ENCODE assay signal across 1 cellular context in the genomic region with DNA sequence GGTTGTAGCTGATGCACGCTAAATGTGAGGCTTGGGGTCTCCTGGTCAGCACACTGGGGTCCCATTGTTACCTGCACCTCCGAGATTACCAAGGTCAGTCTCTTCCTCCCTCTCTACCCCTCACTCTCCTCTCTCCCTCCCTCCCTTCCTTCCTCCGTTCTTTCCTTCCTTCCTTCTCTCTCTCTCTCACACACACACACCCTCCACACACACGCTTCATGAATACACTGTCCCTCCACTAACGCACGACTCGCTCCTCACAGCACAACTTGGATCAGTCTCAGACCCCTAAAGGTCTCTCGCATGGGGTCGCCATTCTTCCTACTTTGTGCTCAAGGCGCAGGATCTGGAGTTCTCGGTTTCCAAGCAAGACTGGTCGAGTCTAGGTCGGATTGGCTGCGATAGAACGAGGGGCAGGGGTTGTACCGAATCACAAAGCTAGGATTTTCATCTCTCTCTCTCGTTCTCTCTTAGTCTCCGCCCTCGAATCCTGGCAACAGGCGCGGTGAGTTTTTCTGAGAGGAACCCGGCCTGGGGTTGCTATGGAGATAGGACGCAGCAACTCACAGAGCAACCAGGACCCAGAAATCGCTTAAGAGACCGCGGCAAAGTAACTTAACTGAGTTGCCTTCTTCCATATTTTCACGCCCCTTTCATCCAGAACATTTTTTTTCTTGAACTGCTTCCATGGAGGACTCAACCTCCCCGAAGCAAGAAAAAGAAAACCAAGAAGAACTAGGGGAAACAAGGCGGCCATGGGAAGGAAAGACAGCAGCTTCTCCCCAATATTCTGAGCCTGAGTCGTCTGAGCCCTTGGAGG.
TF ChIP-seq lines count a peak whose summit lies in the region.

RSPH4A (plus strand) TSS at position 543 of the 820 bp plus-strand sequence; CDS start at position 688, 145 bp downstream.

TF ChIP-seq in K562, 482 proteins besides CTCF, POLR2A, EP300 and RAD21 (continued from another document and continues in another):
- no peak for TF ChIP-seq FOXO4 (CRISPR knock-in tag; IDR thresholded peaks at IDR 0.05)
- TF ChIP-seq SUPT5H (IDR thresholded peaks at IDR 0.05), result peak; percentile 46; the same call in 1 of the 2 replicates
- no peak for TF ChIP-seq DACH1 (IDR thresholded peaks at IDR 0.05; ENCODE audit: partially characterized antibody)
- no peak for TF ChIP-seq ZC3H4 (CRISPR knock-in tag; IDR thresholded peaks at IDR 0.05; ENCODE audit: borderline replicate concordance)
- TF ChIP-seq ZFP36 (IDR thresholded peaks at IDR 0.05; ENCODE audit: low read depth, low read length, partially characterized antibody), result no peak
- no peak for TF ChIP-seq ZNF280A (IDR thresholded peaks at IDR 0.05; ENCODE audit: low read depth, partially characterized antibody)
- TF ChIP-seq, protein P1, sequence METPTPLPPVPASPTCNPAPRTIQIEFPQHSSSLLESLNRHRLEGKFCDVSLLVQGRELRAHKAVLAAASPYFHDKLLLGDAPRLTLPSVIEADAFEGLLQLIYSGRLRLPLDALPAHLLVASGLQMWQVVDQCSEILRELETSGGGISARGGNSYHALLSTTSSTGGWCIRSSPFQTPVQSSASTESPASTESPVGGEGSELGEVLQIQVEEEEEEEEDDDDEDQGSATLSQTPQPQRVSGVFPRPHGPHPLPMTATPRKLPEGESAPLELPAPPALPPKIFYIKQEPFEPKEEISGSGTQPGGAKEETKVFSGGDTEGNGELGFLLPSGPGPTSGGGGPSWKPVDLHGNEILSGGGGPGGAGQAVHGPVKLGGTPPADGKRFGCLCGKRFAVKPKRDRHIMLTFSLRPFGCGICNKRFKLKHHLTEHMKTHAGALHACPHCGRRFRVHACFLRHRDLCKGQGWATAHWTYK (CRISPR knock-in tag; IDR thresholded peaks at IDR 0.05), result no peak
- peak; percentile 85 for TF ChIP-seq FOXJ2 (tag; IDR thresholded peaks at IDR 0.05)
- no peak for TF ChIP-seq GABPB1 (CRISPR knock-in tag; IDR thresholded peaks at IDR 0.05)
- TF ChIP-seq NELFE (IDR thresholded peaks at IDR 0.05; ENCODE audit: insufficient read depth, insufficient read length), result no peak
- TF ChIP-seq, protein P2, sequence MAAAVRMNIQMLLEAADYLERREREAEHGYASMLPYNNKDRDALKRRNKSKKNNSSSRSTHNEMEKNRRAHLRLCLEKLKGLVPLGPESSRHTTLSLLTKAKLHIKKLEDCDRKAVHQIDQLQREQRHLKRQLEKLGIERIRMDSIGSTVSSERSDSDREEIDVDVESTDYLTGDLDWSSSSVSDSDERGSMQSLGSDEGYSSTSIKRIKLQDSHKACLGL (CRISPR knock-in tag; IDR thresholded peaks at IDR 0.05; ENCODE audit: borderline replicate concordance, poor library complexity, severe bottlenecking), result no peak
- no peak for TF ChIP-seq ZNF318 (IDR thresholded peaks at IDR 0.05; ENCODE audit: borderline replicate concordance in 1 of 2, low read depth in 1 of 2)
- no peak for TF ChIP-seq MAFF (IDR thresholded peaks at IDR 0.05; ENCODE audit: low read length)
- peak; percentile 53; the same call in 1 of the 2 replicates for TF ChIP-seq MTA1 (IDR thresholded peaks at IDR 0.05; ENCODE audit: borderline replicate concordance)
- TF ChIP-seq ZFX (CRISPR knock-in tag; IDR thresholded peaks at IDR 0.05), result no peak
- no peak for TF ChIP-seq NFIX (CRISPR knock-in tag; IDR thresholded peaks at IDR 0.05; ENCODE audit: low read depth)
- TF ChIP-seq CTBP1 (IDR thresholded peaks at IDR 0.05; ENCODE audit: borderline replicate concordance), result 0 out of 2 replicates have a peak, but pooled peaks have one; percentile 22
- no peak for TF ChIP-seq ZNF23 (CRISPR knock-in tag; IDR thresholded peaks at IDR 0.05)
- TF ChIP-seq CBX1 (IDR thresholded peaks at IDR 0.05; ENCODE audit: low read depth), result no peak
- peak in 1 of 2 experiments; percentile 67; a peak in 2 of 4 replicates for TF ChIP-seq HDAC1 (IDR thresholded peaks at IDR 0.05)
- no peak for TF ChIP-seq ZNF133 (CRISPR knock-in tag; IDR thresholded peaks at IDR 0.05)
- TF ChIP-seq ZNF184 (CRISPR knock-in tag; IDR thresholded peaks at IDR 0.05), result no peak
- TF ChIP-seq, protein P3, sequence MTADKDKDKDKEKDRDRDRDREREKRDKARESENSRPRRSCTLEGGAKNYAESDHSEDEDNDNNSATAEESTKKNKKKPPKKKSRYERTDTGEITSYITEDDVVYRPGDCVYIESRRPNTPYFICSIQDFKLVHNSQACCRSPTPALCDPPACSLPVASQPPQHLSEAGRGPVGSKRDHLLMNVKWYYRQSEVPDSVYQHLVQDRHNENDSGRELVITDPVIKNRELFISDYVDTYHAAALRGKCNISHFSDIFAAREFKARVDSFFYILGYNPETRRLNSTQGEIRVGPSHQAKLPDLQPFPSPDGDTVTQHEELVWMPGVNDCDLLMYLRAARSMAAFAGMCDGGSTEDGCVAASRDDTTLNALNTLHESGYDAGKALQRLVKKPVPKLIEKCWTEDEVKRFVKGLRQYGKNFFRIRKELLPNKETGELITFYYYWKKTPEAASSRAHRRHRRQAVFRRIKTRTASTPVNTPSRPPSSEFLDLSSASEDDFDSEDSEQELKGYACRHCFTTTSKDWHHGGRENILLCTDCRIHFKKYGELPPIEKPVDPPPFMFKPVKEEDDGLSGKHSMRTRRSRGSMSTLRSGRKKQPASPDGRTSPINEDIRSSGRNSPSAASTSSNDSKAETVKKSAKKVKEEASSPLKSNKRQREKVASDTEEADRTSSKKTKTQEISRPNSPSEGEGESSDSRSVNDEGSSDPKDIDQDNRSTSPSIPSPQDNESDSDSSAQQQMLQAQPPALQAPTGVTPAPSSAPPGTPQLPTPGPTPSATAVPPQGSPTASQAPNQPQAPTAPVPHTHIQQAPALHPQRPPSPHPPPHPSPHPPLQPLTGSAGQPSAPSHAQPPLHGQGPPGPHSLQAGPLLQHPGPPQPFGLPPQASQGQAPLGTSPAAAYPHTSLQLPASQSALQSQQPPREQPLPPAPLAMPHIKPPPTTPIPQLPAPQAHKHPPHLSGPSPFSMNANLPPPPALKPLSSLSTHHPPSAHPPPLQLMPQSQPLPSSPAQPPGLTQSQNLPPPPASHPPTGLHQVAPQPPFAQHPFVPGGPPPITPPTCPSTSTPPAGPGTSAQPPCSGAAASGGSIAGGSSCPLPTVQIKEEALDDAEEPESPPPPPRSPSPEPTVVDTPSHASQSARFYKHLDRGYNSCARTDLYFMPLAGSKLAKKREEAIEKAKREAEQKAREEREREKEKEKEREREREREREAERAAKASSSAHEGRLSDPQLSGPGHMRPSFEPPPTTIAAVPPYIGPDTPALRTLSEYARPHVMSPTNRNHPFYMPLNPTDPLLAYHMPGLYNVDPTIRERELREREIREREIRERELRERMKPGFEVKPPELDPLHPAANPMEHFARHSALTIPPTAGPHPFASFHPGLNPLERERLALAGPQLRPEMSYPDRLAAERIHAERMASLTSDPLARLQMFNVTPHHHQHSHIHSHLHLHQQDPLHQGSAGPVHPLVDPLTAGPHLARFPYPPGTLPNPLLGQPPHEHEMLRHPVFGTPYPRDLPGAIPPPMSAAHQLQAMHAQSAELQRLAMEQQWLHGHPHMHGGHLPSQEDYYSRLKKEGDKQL (CRISPR knock-in tag; IDR thresholded peaks at IDR 0.05; ENCODE audit: borderline replicate concordance), result no peak
- no peak for TF ChIP-seq TEAD1 (CRISPR knock-in tag; IDR thresholded peaks at IDR 0.05)
- no peak for TF ChIP-seq PTBP1 (IDR thresholded peaks at IDR 0.05; ENCODE audit: low read depth, low read length)
- 0 out of 2 replicates have a peak, but pooled peaks have one; percentile 50 for TF ChIP-seq LARP7 (IDR thresholded peaks at IDR 0.05)
- TF ChIP-seq FOS (IDR thresholded peaks at IDR 0.05; ENCODE audit: extremely low read depth, insufficient read length), result peak; percentile 60
- TF ChIP-seq TRIM28 (IDR thresholded peaks at IDR 0.05), result no peak
- TF ChIP-seq ATF7 (IDR thresholded peaks at IDR 0.05), result 0 out of 2 replicates have a peak, but pooled peaks have one; percentile 16
- no peak for TF ChIP-seq ZNF217 (CRISPR knock-in tag; IDR thresholded peaks at IDR 0.05)
- no peak for TF ChIP-seq COPS2 (conservative IDR thresholded peaks at IDR 0.05)
- TF ChIP-seq MAZ (CRISPR knock-in tag; conservative IDR thresholded peaks at IDR 0.05 in 1 of 2, IDR thresholded peaks at IDR 0.05 in 1 of 2), result no peak
- TF ChIP-seq HNRNPLL (IDR thresholded peaks at IDR 0.05; ENCODE audit: low read depth, low read length, poor library complexity, severe bottlenecking), result no peak
- TF ChIP-seq KLF13 (tag; IDR thresholded peaks at IDR 0.05; ENCODE audit: borderline replicate concordance, low read depth), result no peak
- TF ChIP-seq RBM17 (IDR thresholded peaks at IDR 0.05; ENCODE audit: borderline replicate concordance, low read depth, low read length), result no peak
